In genomic region chr18:79756826-79757225, GRCh38 we compare ENCODE assay signal across 1 cellular context.
TF ChIP-seq lines count a peak whose summit lies in the region.

No MANE protein-coding gene starts in this region.

TF ChIP-seq in SK-N-SH, 30 proteins besides CTCF, POLR2A, EP300 and RAD21 (continued from another document):
- TF ChIP-seq FOXJ3 (CRISPR knock-in tag; IDR thresholded peaks at IDR 0.05) = no peak
- TF ChIP-seq RCOR1 (IDR thresholded peaks at IDR 0.05; ENCODE audit: low read length) = no peak
